8 cellular contexts compared by ENCODE assay signal in genomic region chr4:102620697-102621497, GRCh38.
DNase-seq lines count a peak whose midpoint lies in the region; ATAC-seq lines count a peak whose summit lies in the region.

No MANE protein-coding gene starts in this region.

- peak; percentile 8 to 23 for ATAC-seq in activated T-cell treated with anti-CD3 and anti-CD28 coated beads, Interleukin-2, amount 50 U/mL, for 4 hours

- H2AK5ac ChIP-seq in trophoblast cell (ENCODE audit: low read length), result no peak overlapping the region

- H3K27ac ChIP-seq in trophoblast cell (ENCODE audit: low read depth, low read length), result peak overlapping the region; percentile 80

- no peak overlapping the region for H2BK12ac ChIP-seq in trophoblast cell (ENCODE audit: low read length)

- H3K4me3 Mint-ChIP-seq in activated T-cell treated with anti-CD3 and anti-CD28 coated beads, Interleukin-2, amount 50 U/mL, for 4 hours, result no peak overlapping the region
- H3K4me3 Mint-ChIP-seq in activated CD4-positive, alpha-beta memory T cell treated with anti-CD3 and anti-CD28 coated beads, Interleukin-2, amount 10 ng/mL, durations not matched to agents 7 days and 5 days, result no peak overlapping the region

- WGBS in trophoblast cell (ENCODE audit: extremely low coverage, insufficient coverage, insufficient read length), result no CpG with 5 or more reads among the region's 8 CpGs

- no peak for DNase-seq in activated T-cell treated with anti-CD3 and anti-CD28 coated beads, Interleukin-2, amount 50 U/mL, for 4 hours
- DNase-seq in activated T-cell treated with anti-CD3 and anti-CD28 coated beads, Interleukin-2, amount 50 U/mL, for 48 hours, result no peak
- DNase-seq in HAP-1 (ENCODE audit: low spot score in 2 of 2), result peak; percentile 35 to 51
- DNase-seq in NCI-H1694 (lab: John Stamatoyannopoulos, UW), result peak; percentile 48
- no peak for DNase-seq in activated CD4-positive, alpha-beta memory T cell treated with anti-CD3 and anti-CD28 coated beads, Interleukin-2, amount 10 ng/mL, durations not matched to agents 7 days and 5 days
- DNase-seq in glomerular endothelial cell (ENCODE audit: extremely low read depth, low read depth, low spot score), result peak; percentile 51
- peak; percentile 70 to 79 for DNase-seq in trophoblast cell
- no peak for DNase-seq in activated CD8-positive, alpha-beta memory T cell treated with anti-CD3 and anti-CD28 coated beads, Interleukin-2, amount 50 U/mL, for 4 hours

- no peak overlapping the region for H2BK120ac ChIP-seq in trophoblast cell (ENCODE audit: insufficient read depth, low read length, poor library complexity)

- no peak overlapping the region for H3K18ac ChIP-seq in trophoblast cell (ENCODE audit: low read length)

- H3K27me3 ChIP-seq in HAP-1 (ENCODE audit: low read depth), result no peaks in the 10 kb centered on the region
- H3K27me3 ChIP-seq in trophoblast cell (ENCODE audit: insufficient read depth, low read length), result no peaks in the 10 kb centered on the region

- no peaks in the 10 kb centered on the region for H3K9me3 Mint-ChIP-seq in activated T-cell treated with anti-CD3 and anti-CD28 coated beads, Interleukin-2, amount 50 U/mL, for 4 hours
- no peaks in the 10 kb centered on the region for H3K9me3 Mint-ChIP-seq in activated CD4-positive, alpha-beta memory T cell treated with anti-CD3 and anti-CD28 coated beads, Interleukin-2, amount 10 ng/mL, durations not matched to agents 7 days and 5 days

- peak overlapping the region; percentile 49 for H3K4me2 ChIP-seq in trophoblast cell (ENCODE audit: low read length)

- CTCF ChIA-PET in activated CD4-positive, alpha-beta memory T cell treated with anti-CD3 and anti-CD28 coated beads, Interleukin-2, amount 10 ng/mL, durations not matched to agents 7 days and 5 days (lab: Charles Lee), result interaction anchor here (0.9 to 2.0 kb wide), 6 partner anchors 42 to 471 kb away, joined by 3 to 9 read pairs (median 4); no protein-coding TSS in a partner anchor

- POLR2A ChIA-PET in activated CD4-positive, alpha-beta memory T cell treated with anti-CD3 and anti-CD28 coated beads, Interleukin-2, amount 10 ng/mL, durations not matched to agents 7 days and 5 days (lab: Charles Lee), result interaction anchor here (1.0 to 1.5 kb wide), 3 partner anchors 15 to 96 kb away, joined by 3 read pairs; no protein-coding TSS in a partner anchor

- in situ Hi-C loops in HAP-1 (cut with MboI; ENCODE audit: low sequenced_read_pairs), result loop anchor here (10.0 to 25.0 kb wide), 2 partner anchors 184 to 384 kb away; no protein-coding TSS in a partner anchor

- peak overlapping the region; percentile 32 for H3K27ac Mint-ChIP-seq in activated CD4-positive, alpha-beta memory T cell treated with anti-CD3 and anti-CD28 coated beads, Interleukin-2, amount 10 ng/mL, durations not matched to agents 7 days and 5 days

- H3K36me3 ChIP-seq in HAP-1 (replicated peaks) (no peaks in the 10 kb centered on the region), trophoblast cell (ENCODE audit: control insufficient read depth in 1 of 2, insufficient read depth in 2 of 2, low read length in 2 of 2) (peaks cover 6 to 7% of the 10 kb centered on the region in 2 experiments)

- no peaks in the 10 kb centered on the region for H3K27me3 Mint-ChIP-seq in activated T-cell treated with anti-CD3 and anti-CD28 coated beads, Interleukin-2, amount 50 U/mL, for 4 hours (ENCODE audit: low read depth)
- H3K27me3 Mint-ChIP-seq in activated CD4-positive, alpha-beta memory T cell treated with anti-CD3 and anti-CD28 coated beads, Interleukin-2, amount 10 ng/mL, durations not matched to agents 7 days and 5 days, result no peaks in the 10 kb centered on the region

- H2AFZ ChIP-seq in trophoblast cell (ENCODE audit: insufficient read depth, low read length, poor library complexity), result no peak overlapping the region

- peaks cover 18% of the 10 kb centered on the region for H3K36me3 Mint-ChIP-seq in activated T-cell treated with anti-CD3 and anti-CD28 coated beads, Interleukin-2, amount 50 U/mL, for 4 hours (ENCODE audit: insufficient read depth)
- H3K36me3 Mint-ChIP-seq in activated CD4-positive, alpha-beta memory T cell treated with anti-CD3 and anti-CD28 coated beads, Interleukin-2, amount 10 ng/mL, durations not matched to agents 7 days and 5 days (ENCODE audit: low read depth), result peaks cover 19% of the 10 kb centered on the region

- H3K9ac ChIP-seq in trophoblast cell (ENCODE audit: low read length), result no peak overlapping the region

- no peak overlapping the region for H3K4me3 ChIP-seq in HAP-1
- no peak overlapping the region for H3K4me3 ChIP-seq in trophoblast cell (ENCODE audit: low read depth, low read length)

- H3K14ac ChIP-seq in trophoblast cell (ENCODE audit: low read length), result no peak overlapping the region

- H4K12ac ChIP-seq in trophoblast cell (ENCODE audit: low read depth, low read length), result no peak overlapping the region

- H3K4me1 ChIP-seq in HAP-1, result no peaks in the 10 kb centered on the region
- peaks cover 9 to 22% of the 10 kb centered on the region in 2 experiments for H3K4me1 ChIP-seq in trophoblast cell (ENCODE audit: control insufficient read depth in 1 of 2, insufficient read depth in 2 of 2, low read length in 2 of 2)

- peak overlapping the region; percentile 45 for H4K91ac ChIP-seq in trophoblast cell (ENCODE audit: low read depth, low read length)

- peak overlapping the region; percentile 67 for H2BK5ac ChIP-seq in trophoblast cell (ENCODE audit: low read depth, low read length, poor library complexity)

- H3K79me2 ChIP-seq in trophoblast cell (ENCODE audit: control insufficient read depth, insufficient read depth, low read length, poor library complexity), result no peaks in the 10 kb centered on the region

- H3K79me1 ChIP-seq in trophoblast cell (ENCODE audit: low read length), result peaks cover 15% of the 10 kb centered on the region

- no peak overlapping the region for H4K8ac ChIP-seq in trophoblast cell (ENCODE audit: low read depth, low read length)

- H3K4me1 Mint-ChIP-seq in activated T-cell treated with anti-CD3 and anti-CD28 coated beads, Interleukin-2, amount 50 U/mL, for 4 hours (ENCODE audit: low read depth), result peaks cover 53% of the 10 kb centered on the region
- H3K4me1 Mint-ChIP-seq in activated CD4-positive, alpha-beta memory T cell treated with anti-CD3 and anti-CD28 coated beads, Interleukin-2, amount 10 ng/mL, durations not matched to agents 7 days and 5 days, result peaks cover 44% of the 10 kb centered on the region

- no peak overlapping the region for H3K23ac ChIP-seq in trophoblast cell (ENCODE audit: low read length)

- no peak overlapping the region for H3K4ac ChIP-seq in trophoblast cell (ENCODE audit: low read depth, low read length)

- H3K9me3 ChIP-seq in HAP-1 (no peaks in the 10 kb centered on the region), trophoblast cell (ENCODE audit: insufficient read depth, low read depth, low read length) (no peaks in the 10 kb centered on the region)

Comparison
In these comparisons a context has a peak if more than half of its experiments do, and no peak if none do; other contexts are left out.
1. DNase-seq: peak in HAP-1 (2 of 2), NCI-H1694 (single experiment), glomerular endothelial cell (single experiment) and trophoblast cell (2 of 2); none in activated T-cell treated with anti-CD3 and anti-CD28 coated beads, Interleukin-2, amount 50 U/mL, for 4 hours (single experiment), activated T-cell treated with anti-CD3 and anti-CD28 coated beads, Interleukin-2, amount 50 U/mL, for 48 hours (0 of 2), activated CD4-positive, alpha-beta memory T cell treated with anti-CD3 and anti-CD28 coated beads, Interleukin-2, amount 10 ng/mL, durations not matched to agents 7 days and 5 days (single experiment) and activated CD8-positive, alpha-beta memory T cell treated with anti-CD3 and anti-CD28 coated beads, Interleukin-2, amount 50 U/mL, for 4 hours (single experiment).